In the genomic region with DNA sequence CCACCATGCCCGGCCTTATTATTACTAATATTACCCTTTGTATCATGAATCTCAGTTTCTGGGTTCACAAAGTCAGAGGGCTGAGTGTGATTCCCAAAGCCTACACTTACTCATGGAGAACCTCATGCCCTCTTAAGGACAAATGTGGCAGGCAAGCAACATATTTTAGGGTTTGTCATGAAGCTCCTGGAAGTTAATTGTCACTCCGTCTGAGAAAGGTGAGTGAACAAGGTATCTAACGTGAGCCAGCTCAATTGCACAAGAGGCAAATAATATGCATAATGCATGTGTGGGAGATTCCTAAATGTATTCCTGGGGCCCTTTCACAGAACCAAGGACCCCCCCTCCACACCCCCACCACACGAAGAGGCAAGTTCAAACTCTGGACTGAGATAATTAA, we compare ENCODE assay signal across 15 cellular contexts. TPM values are rescaled to one million over a fixed set of nuclear protein-coding genes. Genes with fewer than 3 reads are reported as not detected.
A peak's percentile ranks its signal among the peaks of the same experiment; 100 is the strongest.
DNase-seq lines count a peak whose midpoint lies in the region; ATAC-seq and TF ChIP-seq lines count a peak whose summit lies in the region.
"Had no signal": no experiment of that assay in that cellular context is flagged by ENCODE, and none has a peak within 500 bp of the region (broad histone marks: within the 10 kb centered on the region; RNA-seq: fewer than 3 reads in every experiment).

No MANE protein-coding gene starts in this region.

- no peaks in the 10 kb centered on the region for H4K20me1 ChIP-seq in GM23338 (replicated peaks; ENCODE audit: insufficient read depth)

- peak in 1 of 10 experiments; percentile 24 for DNase-seq in CD4-positive, alpha-beta T cell
- DNase-seq in GM23338 (ENCODE audit: low spot score) (peak; percentile 22), NCI-H2171 (lab: John Stamatoyannopoulos, UW) (no peak), NCI-H2171 treated with DMSO at 0.1 percent for 48 hours (lab: John Stamatoyannopoulos, UW) (no peak)
- no peak for DNase-seq in activated naive CD4-positive, alpha-beta T cell treated with anti-CD3 and anti-CD28 coated beads, Interleukin-2, amount 50 U/mL, for 72 hours (ENCODE audit: low spot score in 2 of 2)
- DNase-seq in naive thymus-derived CD8-positive, alpha-beta T cell: no peak
- DNase-seq: body of pancreas, endodermal cell, glutamatergic neuron, left cardiac atrium, NCI-H1417, NCI-H510A treated with DMSO at 0.1 percent for 48 hours, Peyer's patch had no signal

- no peak for ATAC-seq in CD4-positive, alpha-beta T cell (ENCODE audit: poor library complexity)
- ATAC-seq in GM23338 (no peak), GM21423 (IDR thresholded peaks at IDR 0.05; ENCODE audit: unreplicated experiment) (no peak)
- ATAC-seq in activated naive CD4-positive, alpha-beta T cell treated with anti-CD3 and anti-CD28 coated beads, Interleukin-2, amount 50 U/mL, for 72 hours: peak; percentile 0 to 2
- no peak for ATAC-seq in naive thymus-derived CD8-positive, alpha-beta T cell
- ATAC-seq: body of pancreas, HepG2 had no signal

- peaks cover 3% of the 10 kb centered on the region for H3K9me3 Mint-ChIP-seq in CD4-positive, alpha-beta T cell
- no peaks in the 10 kb centered on the region for H3K9me3 Mint-ChIP-seq in GM23338
- peaks cover 6 to 10% of the 10 kb centered on the region in 2 donors for H3K9me3 Mint-ChIP-seq in activated naive CD4-positive, alpha-beta T cell treated with anti-CD3 and anti-CD28 coated beads, Interleukin-2, amount 50 U/mL, for 72 hours
- peaks cover 0 to 8% (median 0%) of the 10 kb centered on the region in 9 donors for H3K9me3 Mint-ChIP-seq in naive thymus-derived CD8-positive, alpha-beta T cell
- H3K9me3 Mint-ChIP-seq: endodermal cell had no signal

- POLR2A ChIA-PET in CD4-positive, alpha-beta T cell (lab: Charles Lee): interaction anchor here (0.9 to 3.2 kb wide), 4 partner anchors 11 to 205 kb away, joined by 3 to 12 read pairs (median 5); a partner anchor contains a TSS
- POLR2A ChIA-PET in naive thymus-derived CD8-positive, alpha-beta T cell (lab: Charles Lee): interaction anchor here (0.7 to 2.1 kb wide), 3 partner anchors 10 to 205 kb away, joined by 3 to 9 read pairs (median 8); no protein-coding TSS in a partner anchor

- CTCF ChIA-PET in CD4-positive, alpha-beta T cell (lab: Charles Lee): no interaction called here

- H3K4me1 ChIP-seq in GM23338 (ENCODE audit: insufficient read depth): no peaks in the 10 kb centered on the region
- H3K4me1 ChIP-seq: body of pancreas, Peyer's patch had no signal

- H3K4me3 Mint-ChIP-seq in CD4-positive, alpha-beta T cell: peak overlapping the region; percentile 21
- no peak overlapping the region for H3K4me3 Mint-ChIP-seq in GM23338
- H3K4me3 Mint-ChIP-seq in naive thymus-derived CD8-positive, alpha-beta T cell: peak overlapping the region in 9 of 10 donors; percentile 25 to 72 (median 56)
- H3K4me3 Mint-ChIP-seq: endodermal cell had no signal

- H2AFZ ChIP-seq in GM23338: no peak overlapping the region

- H3F3A ChIP-seq in GM23338 (replicated peaks; ENCODE audit: low read depth): no peaks in the 10 kb centered on the region

- intact Hi-C loops in CD4-positive, alpha-beta T cell (cut with DNase I, micrococcal nuclease): loop anchor here in 1 of 2 experiments (5.0 kb wide), 2 partner anchors 43 to 153 kb away; no protein-coding TSS in a partner anchor

- H3K36me3 Mint-ChIP-seq in CD4-positive, alpha-beta T cell (ENCODE audit: low read depth): no peaks in the 10 kb centered on the region
- no peaks in the 10 kb centered on the region for H3K36me3 Mint-ChIP-seq in GM23338 (ENCODE audit: low read depth)
- peaks cover 9 to 26% of the 10 kb centered on the region in 2 donors for H3K36me3 Mint-ChIP-seq in activated naive CD4-positive, alpha-beta T cell treated with anti-CD3 and anti-CD28 coated beads, Interleukin-2, amount 50 U/mL, for 72 hours
- peaks cover 0 to 2% (median 0%) of the 10 kb centered on the region in 3 donors for H3K36me3 Mint-ChIP-seq in naive thymus-derived CD8-positive, alpha-beta T cell

- peaks cover 42% of the 10 kb centered on the region for H3K4me1 Mint-ChIP-seq in CD4-positive, alpha-beta T cell (ENCODE audit: low read depth)
- no peaks in the 10 kb centered on the region for H3K4me1 Mint-ChIP-seq in GM23338
- peaks cover 15 to 43% (median 33%) of the 10 kb centered on the region in 4 donors for H3K4me1 Mint-ChIP-seq in naive thymus-derived CD8-positive, alpha-beta T cell

- no peak overlapping the region for H3K4me2 ChIP-seq in GM23338

- no peak overlapping the region for H3K4me3 ChIP-seq in GM23338
- H3K4me3 ChIP-seq: body of pancreas, Peyer's patch had no signal

- H3K9me2 ChIP-seq in GM23338 (ENCODE audit: insufficient read depth): no peaks in the 10 kb centered on the region

- H3K9me3 ChIP-seq in CD4-positive, alpha-beta T cell (ENCODE audit: control insufficient read depth, low read length): no peaks in the 10 kb centered on the region
- H3K9me3 ChIP-seq: body of pancreas, Peyer's patch had no signal

- no peaks in the 10 kb centered on the region for H3K27me3 Mint-ChIP-seq in CD4-positive, alpha-beta T cell
- H3K27me3 Mint-ChIP-seq in GM23338 (ENCODE audit: insufficient read depth, low read depth, poor library complexity): peaks cover 3% of the 10 kb centered on the region
- no peaks in the 10 kb centered on the region for H3K27me3 Mint-ChIP-seq in naive thymus-derived CD8-positive, alpha-beta T cell

- no peak overlapping the region for H3K27ac ChIP-seq in CD4-positive, alpha-beta T cell (ENCODE audit: low read depth, low read length)
- H3K27ac ChIP-seq in GM23338 (ENCODE audit: low read depth): no peak overlapping the region
- H3K27ac ChIP-seq: body of pancreas, Peyer's patch had no signal

- H3K27ac Mint-ChIP-seq in CD4-positive, alpha-beta T cell: peak overlapping the region; percentile 72
- no peak overlapping the region for H3K27ac Mint-ChIP-seq in GM23338
- peak overlapping the region; percentile 94 to 99 for H3K27ac Mint-ChIP-seq in activated naive CD4-positive, alpha-beta T cell treated with anti-CD3 and anti-CD28 coated beads, Interleukin-2, amount 50 U/mL, for 72 hours
- H3K27ac Mint-ChIP-seq in naive thymus-derived CD8-positive, alpha-beta T cell: peak overlapping the region in 9 of 10 donors; percentile 26 to 93 (median 61)
- H3K27ac Mint-ChIP-seq: endodermal cell had no signal

- no peaks in the 10 kb centered on the region for H3K27me3 ChIP-seq in CD4-positive, alpha-beta T cell (ENCODE audit: control insufficient read depth, insufficient read depth, low read length)
- no peaks in the 10 kb centered on the region for H3K27me3 ChIP-seq in GM23338 (ENCODE audit: insufficient read depth)
- H3K27me3 ChIP-seq: body of pancreas, Peyer's patch had no signal

- H3K79me2 ChIP-seq in GM23338 (replicated peaks; ENCODE audit: insufficient read depth): no peaks in the 10 kb centered on the region

- no peak for TF ChIP-seq CTCF in CD4-positive, alpha-beta T cell (IDR thresholded peaks at IDR 0.05)
- no peak for TF ChIP-seq CTCF in GM23338 (conservative IDR thresholded peaks at IDR 0.05; ENCODE audit: low read depth in 2 of 2)

- no peaks in the 10 kb centered on the region for H3K36me3 ChIP-seq in GM23338 (ENCODE audit: insufficient read depth)
- H3K36me3 ChIP-seq: Peyer's patch had no signal

TF ChIP-seq in GM23338, 12 proteins besides CTCF, POLR2A, EP300 and RAD21 (continues in another document):
- TF ChIP-seq NANOG (IDR thresholded peaks at IDR 0.05; ENCODE audit: borderline replicate concordance) (no peak), EZH2 (IDR thresholded peaks at IDR 0.05; ENCODE audit: low read depth, unreplicated experiment) (no peak), STAT1 (IDR thresholded peaks at IDR 0.05; ENCODE audit: unreplicated experiment) (no peak), ZNF114 (CRISPR knock-in tag; IDR thresholded peaks at IDR 0.05) (no peak)
- TF ChIP-seq, protein P1, sequence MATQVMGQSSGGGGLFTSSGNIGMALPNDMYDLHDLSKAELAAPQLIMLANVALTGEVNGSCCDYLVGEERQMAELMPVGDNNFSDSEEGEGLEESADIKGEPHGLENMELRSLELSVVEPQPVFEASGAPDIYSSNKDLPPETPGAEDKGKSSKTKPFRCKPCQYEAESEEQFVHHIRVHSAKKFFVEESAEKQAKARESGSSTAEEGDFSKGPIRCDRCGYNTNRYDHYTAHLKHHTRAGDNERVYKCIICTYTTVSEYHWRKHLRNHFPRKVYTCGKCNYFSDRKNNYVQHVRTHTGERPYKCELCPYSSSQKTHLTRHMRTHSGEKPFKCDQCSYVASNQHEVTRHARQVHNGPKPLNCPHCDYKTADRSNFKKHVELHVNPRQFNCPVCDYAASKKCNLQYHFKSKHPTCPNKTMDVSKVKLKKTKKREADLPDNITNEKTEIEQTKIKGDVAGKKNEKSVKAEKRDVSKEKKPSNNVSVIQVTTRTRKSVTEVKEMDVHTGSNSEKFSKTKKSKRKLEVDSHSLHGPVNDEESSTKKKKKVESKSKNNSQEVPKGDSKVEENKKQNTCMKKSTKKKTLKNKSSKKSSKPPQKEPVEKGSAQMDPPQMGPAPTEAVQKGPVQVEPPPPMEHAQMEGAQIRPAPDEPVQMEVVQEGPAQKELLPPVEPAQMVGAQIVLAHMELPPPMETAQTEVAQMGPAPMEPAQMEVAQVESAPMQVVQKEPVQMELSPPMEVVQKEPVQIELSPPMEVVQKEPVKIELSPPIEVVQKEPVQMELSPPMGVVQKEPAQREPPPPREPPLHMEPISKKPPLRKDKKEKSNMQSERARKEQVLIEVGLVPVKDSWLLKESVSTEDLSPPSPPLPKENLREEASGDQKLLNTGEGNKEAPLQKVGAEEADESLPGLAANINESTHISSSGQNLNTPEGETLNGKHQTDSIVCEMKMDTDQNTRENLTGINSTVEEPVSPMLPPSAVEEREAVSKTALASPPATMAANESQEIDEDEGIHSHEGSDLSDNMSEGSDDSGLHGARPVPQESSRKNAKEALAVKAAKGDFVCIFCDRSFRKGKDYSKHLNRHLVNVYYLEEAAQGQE (IDR thresholded peaks at IDR 0.05; ENCODE audit: unreplicated experiment): no peak

RNA-seq across cellular contexts. Expression of a gene that starts 10.1 kb away (rescaled TPM):
- 10 to 100 TPM; 39.6 to 39.8 TPM for total RNA-seq in CD4-positive, alpha-beta T cell
- total RNA-seq in GM23338 (2014; rRNA removed; shearing (Covaris generic)): 15.8 and 20.0 TPM in 2 replicates
- polyA plus RNA-seq in GM23338 (2016; fragmentation: Nextera tagmentation; extraction: Ambion mirVana): 18.4 and 18.5 TPM in 2 replicates
- total RNA-seq in activated naive CD4-positive, alpha-beta T cell treated with anti-CD3 and anti-CD28 coated beads, Interleukin-2, amount 50 U/mL, for 72 hours: 10 to 100 TPM; 43.7 to 70.6 TPM
- total RNA-seq in naive thymus-derived CD8-positive, alpha-beta T cell: 1 to 10 TPM; 9.4 to 9.8 TPM
- 1 to 10 TPM; 2.7 to 4.0 (median 3.4) TPM for polyA plus RNA-seq in naive thymus-derived CD8-positive, alpha-beta T cell

Comparison
In these comparisons a context has a peak if more than half of its experiments do, and no peak if none do; other contexts are left out.
1. ATAC-seq: peak in activated naive CD4-positive, alpha-beta T cell treated with anti-CD3 and anti-CD28 coated beads, Interleukin-2, amount 50 U/mL, for 72 hours (2 of 2); none in CD4-positive, alpha-beta T cell (single experiment), GM23338 (single experiment), naive thymus-derived CD8-positive, alpha-beta T cell (0 of 2) and GM21423 (single experiment).